25 cellular contexts compared by ENCODE assay signal in genomic region chr1:203369666-203370065, GRCh38. TPM values are rescaled to one million over a fixed set of nuclear protein-coding genes. Genes with fewer than 3 reads are reported as not detected.
A peak's percentile ranks its signal among the peaks of the same experiment; 100 is the strongest.
DNase-seq lines count a peak whose midpoint lies in the region; ATAC-seq and TF ChIP-seq lines count a peak whose summit lies in the region.
"Had no signal": no experiment of that assay in that cellular context is flagged by ENCODE, and none has a peak within 500 bp of the region (broad histone marks: within the 10 kb centered on the region; RNA-seq: fewer than 3 reads in every experiment).

No MANE protein-coding gene starts in this region.

- TF ChIP-seq CTCF in RWPE1 (conservative IDR thresholded peaks at IDR 0.05; ENCODE audit: low read depth) (no peak), right atrium auricular region (IDR thresholded peaks at IDR 0.05) (no peak)

- CTCF ChIA-PET in RWPE1 (lab: Yijun Ruan, JAX), result interaction anchor here (0.6 to 2.1 kb wide), 3 partner anchors 10 to 67 kb away, joined by 3 to 4 read pairs (median 4); no protein-coding TSS in a partner anchor

- no peaks in the 10 kb centered on the region for H3K9me3 ChIP-seq in right atrium auricular region
- no peaks in the 10 kb centered on the region for H3K9me3 ChIP-seq in subcutaneous abdominal adipose tissue (ENCODE audit: control insufficient read depth in 5 of 5, low read length in 5 of 5)
- H3K9me3 ChIP-seq: adrenal gland, BLaER1 had no signal

- DNase-seq in SIG-M5 treated with dmso at 0.1 percent for 504 hours (lab: John Stamatoyannopoulos, UW; ENCODE audit: unreplicated experiment) (peak; percentile 70), SIG-M5 (lab: John Stamatoyannopoulos, UW) (no peak), RWPE1 (ENCODE audit: low spot score) (no peak), right atrium auricular region (ENCODE audit: low spot score) (no peak), NCI-H146 (lab: John Stamatoyannopoulos, UW) (no peak)
- no peak for DNase-seq in naive thymus-derived CD8-positive, alpha-beta T cell
- DNase-seq in NK-92 treated with Interleukin-12 subunit alpha and Interleukin-12 subunit beta, amount 100 ng/mL, for 24 hours (lab: John Stamatoyannopoulos, UW), result no peak
- DNase-seq: 8988T; activated CD4-positive, alpha-beta T cell treated with anti-CD3 and anti-CD28 coated beads for 48 hours; activated CD8-positive, alpha-beta memory T cell treated with anti-CD3 and anti-CD28 coated beads, Interleukin-2, amount 50 U/mL, for 4 hours; activated effector memory CD4-positive, alpha-beta T cell treated with anti-CD3 and anti-CD28 coated beads, Interleukin-2, amount 50 U/mL, for 16 hours; effector CD4-positive, alpha-beta T cell; H7; head of caudate nucleus; NCI-H187 treated with DMSO at 0.1 percent for 48 hours; NCI-H345; stimulated activated CD4-positive, alpha-beta T cell treated with anti-CD3 and anti-CD28 coated beads, Interleukin-1b, Interleukin-23, amount 100 ng/mL, for 48 hours; stimulated activated naive CD8-positive, alpha-beta T cell treated with anti-CD3 and anti-CD28 coated beads, Interleukin-15, Interleukin-2, amounts not matched to agents 100 U/mL and 50 U/mL, for 24 hours had no signal

- H3K9ac ChIP-seq in subcutaneous abdominal adipose tissue (ENCODE audit: low read length in 5 of 5), result peak overlapping the region in 1 of 5 donors; percentile 38
- H3K9ac ChIP-seq: BLaER1 had no signal

- H3K27ac ChIP-seq in RWPE1 (peak overlapping the region; percentile 58), right atrium auricular region (peak overlapping the region; percentile 37 to 52), subcutaneous abdominal adipose tissue (ENCODE audit: low read depth, low read length) (peak overlapping the region; percentile 43)
- H3K27ac ChIP-seq: BLaER1 had no signal

- no peaks in the 10 kb centered on the region for H3K9me3 Mint-ChIP-seq in naive thymus-derived CD8-positive, alpha-beta T cell
- H3K9me3 Mint-ChIP-seq: central memory CD8-positive, alpha-beta T cell; type B pancreatic cell had no signal

- no peak overlapping the region for H3K4me3 Mint-ChIP-seq in naive thymus-derived CD8-positive, alpha-beta T cell
- H3K4me3 Mint-ChIP-seq: central memory CD8-positive, alpha-beta T cell; type B pancreatic cell had no signal

- H3K4me3 ChIP-seq in right atrium auricular region, result no peak overlapping the region
- no peak overlapping the region for H3K4me3 ChIP-seq in subcutaneous abdominal adipose tissue (ENCODE audit: low read depth in 1 of 5, low read length in 5 of 5)
- H3K4me3 ChIP-seq: adrenal gland, BLaER1 had no signal

- H3K27me3 ChIP-seq in right atrium auricular region (no peaks in the 10 kb centered on the region), subcutaneous abdominal adipose tissue (ENCODE audit: control insufficient read depth in 5 of 5, insufficient read depth in 4 of 5, low read length in 5 of 5) (no peaks in the 10 kb centered on the region)
- H3K27me3 ChIP-seq: adrenal gland, BLaER1 had no signal

- H3K36me3 ChIP-seq in right atrium auricular region (no peaks in the 10 kb centered on the region), subcutaneous abdominal adipose tissue (ENCODE audit: control insufficient read depth in 5 of 5, insufficient read depth in 5 of 5, low read length in 5 of 5) (no peaks in the 10 kb centered on the region)
- H3K36me3 ChIP-seq: adrenal gland, BLaER1 had no signal

- H3K27ac Mint-ChIP-seq in naive thymus-derived CD8-positive, alpha-beta T cell, result no peak overlapping the region
- H3K27ac Mint-ChIP-seq: type B pancreatic cell had no signal

- peaks cover 2 to 13% (median 6%) of the 10 kb centered on the region in 5 donors for H3K27me3 Mint-ChIP-seq in naive thymus-derived CD8-positive, alpha-beta T cell

- peaks cover 0 to 7% (median 0%) of the 10 kb centered on the region in 4 donors for H3K4me1 Mint-ChIP-seq in naive thymus-derived CD8-positive, alpha-beta T cell

- H3K4me1 ChIP-seq in right atrium auricular region (peaks cover 0 to 26% of the 10 kb centered on the region in 2 donors), subcutaneous abdominal adipose tissue (ENCODE audit: control insufficient read depth in 5 of 5, insufficient read depth in 5 of 5, low read length in 5 of 5) (peaks cover 5 to 39% (median 27%) of the 10 kb centered on the region in 5 donors)
- H3K4me1 ChIP-seq: BLaER1 had no signal

- no peaks in the 10 kb centered on the region for H3K36me3 Mint-ChIP-seq in naive thymus-derived CD8-positive, alpha-beta T cell
- H3K36me3 Mint-ChIP-seq: type B pancreatic cell had no signal

- POLR2A ChIA-PET in RWPE1 (lab: Yijun Ruan, JAX; ENCODE audit: low non-redundant PET), result no interaction called here
- POLR2A ChIA-PET in naive thymus-derived CD8-positive, alpha-beta T cell (lab: Charles Lee), result no interaction called here

- no peak for ATAC-seq in naive thymus-derived CD8-positive, alpha-beta T cell
- ATAC-seq: stimulated activated naive CD8-positive, alpha-beta T cell treated with anti-CD3 and anti-CD28 coated beads, Interleukin-15, Interleukin-2, amounts not matched to agents 100 U/mL and 50 U/mL, for 24 hours had no signal

RNA-seq across cellular contexts. Expression of gene FMOD, which starts 18.7 kb away (rescaled TPM):
- 100 to 1,000 TPM in 1 of 2 donors, 10 to 100 TPM in 1; 34.2 to 122 TPM for total RNA-seq in right atrium auricular region
- total RNA-seq in naive thymus-derived CD8-positive, alpha-beta T cell, result not detected
- polyA plus RNA-seq in naive thymus-derived CD8-positive, alpha-beta T cell, result not detected
- total RNA-seq: H7, MCF 10A, osteocyte had no signal

Comparison
In these comparisons a context has a peak if more than half of its experiments do, and no peak if none do; other contexts are left out.
1. RNA of gene FMOD, which starts 18.7 kb away (total RNA-seq): 34.2 to 122 TPM in right atrium auricular region; not detected in naive thymus-derived CD8-positive, alpha-beta T cell; every median in the first group is over 10 times any median in the second.
2. Peak in every context shown above with its lines, with median percentiles within 50 percentile points of each other: H3K27ac ChIP-seq.